Comparison of ENCODE assay signal across 1 cellular context in genomic region chr1:155967410-155968400, GRCh38.
TF ChIP-seq lines count a peak whose summit lies in the region.

No MANE protein-coding gene starts in this region.

TF ChIP-seq in HepG2, 621 proteins besides CTCF, POLR2A, EP300 and RAD21 (continued from another document and continues in another):
- TF ChIP-seq AGO2 (optimal IDR thresholded peaks at IDR 0.05; ENCODE audit: low read depth, low read length): peak; percentile 19
- TF ChIP-seq AKAP8 (CRISPR knock-in tag; IDR thresholded peaks at IDR 0.05): no peak; the same call in 1 of the 2 replicates
- no peak for TF ChIP-seq ZNF678 (CRISPR knock-in tag; IDR thresholded peaks at IDR 0.05)
- 0 out of 2 replicates have a peak, but pooled peaks have one; percentile 65 for TF ChIP-seq MZF1 (CRISPR knock-in tag; IDR thresholded peaks at IDR 0.05; ENCODE audit: borderline replicate concordance)
- TF ChIP-seq HOXA5 (CRISPR knock-in tag; IDR thresholded peaks at IDR 0.05): peak; percentile 51; the same call in 1 of the 2 replicates
- TF ChIP-seq ZNF841 (CRISPR knock-in tag; IDR thresholded peaks at IDR 0.05; ENCODE audit: borderline replicate concordance): no peak
- no peak for TF ChIP-seq ZNF512 (CRISPR knock-in tag; IDR thresholded peaks at IDR 0.05)
- TF ChIP-seq PHF20 (CRISPR knock-in tag; IDR thresholded peaks at IDR 0.05): 0 out of 2 replicates have a peak, but pooled peaks have one; percentile 18
- TF ChIP-seq ZNF274 (CRISPR knock-in tag; IDR thresholded peaks at IDR 0.05): peak; percentile 74; the same call in 1 of the 2 replicates
- TF ChIP-seq XBP1 (CRISPR knock-in tag; IDR thresholded peaks at IDR 0.05): no peak
- no peak for TF ChIP-seq ZNF792 (CRISPR knock-in tag; IDR thresholded peaks at IDR 0.05)
- TF ChIP-seq ZNF335 (CRISPR knock-in tag; IDR thresholded peaks at IDR 0.05): no peak
- peak; percentile 81 for TF ChIP-seq ZSCAN31 (CRISPR knock-in tag; IDR thresholded peaks at IDR 0.05; ENCODE audit: low read depth)
- TF ChIP-seq RFX3 (CRISPR knock-in tag; IDR thresholded peaks at IDR 0.05): no peak
- TF ChIP-seq THRA (CRISPR knock-in tag; IDR thresholded peaks at IDR 0.05; ENCODE audit: borderline replicate concordance): peak; percentile 44; the same call in 1 of the 2 replicates
- no peak for TF ChIP-seq SKI (IDR thresholded peaks at IDR 0.05; ENCODE audit: partially characterized antibody)
- peak; percentile 62; the same call in 1 of the 3 replicates for TF ChIP-seq MXI1 (IDR thresholded peaks at IDR 0.05; ENCODE audit: borderline replicate concordance, low read depth, low read length)
- TF ChIP-seq ZNF580 (CRISPR knock-in tag; IDR thresholded peaks at IDR 0.05; ENCODE audit: borderline replicate concordance, low read depth): 0 out of 2 replicates have a peak, but pooled peaks have one; percentile 61
- TF ChIP-seq NR1H2 (CRISPR knock-in tag; IDR thresholded peaks at IDR 0.05; ENCODE audit: borderline replicate concordance, low read depth): no peak
- peak; percentile 40; the same call in 1 of the 2 replicates for TF ChIP-seq GABPB1 (CRISPR knock-in tag; IDR thresholded peaks at IDR 0.05)
- no peak for TF ChIP-seq ZNF24 (IDR thresholded peaks at IDR 0.05)
- no peak for TF ChIP-seq DNMT1 (CRISPR knock-in tag; IDR thresholded peaks at IDR 0.05)
- no peak; the same call in 1 of the 2 replicates for TF ChIP-seq SOX13 (IDR thresholded peaks at IDR 0.05)
- peak in 1 of 2 experiments; percentile 53; a peak in 2 of 4 replicates for TF ChIP-seq SOX13 (CRISPR knock-in tag; conservative IDR thresholded peaks at IDR 0.05 in 1 of 2, IDR thresholded peaks at IDR 0.05 in 1 of 2)
- TF ChIP-seq RXRB (CRISPR knock-in tag; IDR thresholded peaks at IDR 0.05; ENCODE audit: borderline replicate concordance): peak; percentile 79
- no peak for TF ChIP-seq ZNF530 (CRISPR knock-in tag; IDR thresholded peaks at IDR 0.05; ENCODE audit: low read depth)
- TF ChIP-seq REPIN1 (CRISPR knock-in tag; IDR thresholded peaks at IDR 0.05; ENCODE audit: borderline replicate concordance, low read depth): 0 out of 2 replicates have a peak, but pooled peaks have one; percentile 43
- peak; percentile 84 for TF ChIP-seq ZNF263 (CRISPR knock-in tag; IDR thresholded peaks at IDR 0.05)
- peak; percentile 89 for TF ChIP-seq HDAC1 (CRISPR knock-in tag; IDR thresholded peaks at IDR 0.05)
- no peak for TF ChIP-seq ZNF235 (CRISPR knock-in tag; IDR thresholded peaks at IDR 0.05; ENCODE audit: borderline replicate concordance)
- TF ChIP-seq ZNF607 (CRISPR knock-in tag; IDR thresholded peaks at IDR 0.05; ENCODE audit: borderline replicate concordance): no peak
- TF ChIP-seq ZSCAN29 (CRISPR knock-in tag; conservative IDR thresholded peaks at IDR 0.05): no peak
- TF ChIP-seq KDM5B (CRISPR knock-in tag; IDR thresholded peaks at IDR 0.05; ENCODE audit: borderline replicate concordance): peak; percentile 79; the same call in 1 of the 2 replicates
- TF ChIP-seq ZNF20 (CRISPR knock-in tag; IDR thresholded peaks at IDR 0.05): no peak
- TF ChIP-seq MAF1 (CRISPR knock-in tag; IDR thresholded peaks at IDR 0.05; ENCODE audit: borderline replicate concordance): no peak
- no peak for TF ChIP-seq ZNF12 (CRISPR knock-in tag; IDR thresholded peaks at IDR 0.05)
- peak; percentile 27; the same call in 1 of the 2 replicates for TF ChIP-seq CBX5 (CRISPR knock-in tag; IDR thresholded peaks at IDR 0.05; ENCODE audit: borderline replicate concordance)
- TF ChIP-seq ATF5 (CRISPR knock-in tag; IDR thresholded peaks at IDR 0.05; ENCODE audit: low read depth): no peak
- no peak for TF ChIP-seq ZNF484 (CRISPR knock-in tag; IDR thresholded peaks at IDR 0.05; ENCODE audit: borderline replicate concordance, low read depth)
- no peak for TF ChIP-seq PCBP2 (optimal IDR thresholded peaks at IDR 0.05; ENCODE audit: low read depth, low read length, poor library complexity, severe bottlenecking)
- TF ChIP-seq IRF2 (CRISPR knock-in tag; IDR thresholded peaks at IDR 0.05): peak; percentile 78
- peak; percentile 71; the same call in 1 of the 2 replicates for TF ChIP-seq ARID4A (CRISPR knock-in tag; IDR thresholded peaks at IDR 0.05; ENCODE audit: borderline replicate concordance)
- no peak for TF ChIP-seq BRCA1 (CRISPR knock-in tag; IDR thresholded peaks at IDR 0.05)
- TF ChIP-seq KDM1A (CRISPR knock-in tag; IDR thresholded peaks at IDR 0.05): no peak
- no peak for TF ChIP-seq SRSF4 (IDR thresholded peaks at IDR 0.05; ENCODE audit: low read depth, low read length, poor library complexity, severe bottlenecking)
- TF ChIP-seq KLF16 (CRISPR knock-in tag; IDR thresholded peaks at IDR 0.05): no peak
- TF ChIP-seq MTF2 (CRISPR knock-in tag; IDR thresholded peaks at IDR 0.05; ENCODE audit: borderline replicate concordance): no peak
- peak; percentile 45; the same call in 1 of the 2 replicates for TF ChIP-seq NRL (CRISPR knock-in tag; IDR thresholded peaks at IDR 0.05; ENCODE audit: borderline replicate concordance)
- no peak; the same call in 1 of the 2 replicates for TF ChIP-seq ZNF652 (CRISPR knock-in tag; IDR thresholded peaks at IDR 0.05; ENCODE audit: borderline replicate concordance, low read depth)
- TF ChIP-seq ZNF180 (CRISPR knock-in tag; IDR thresholded peaks at IDR 0.05; ENCODE audit: borderline replicate concordance, low read depth): no peak
- no peak for TF ChIP-seq ZNF704 (CRISPR knock-in tag; IDR thresholded peaks at IDR 0.05; ENCODE audit: borderline replicate concordance)
- TF ChIP-seq ZBTB33 (CRISPR knock-in tag; IDR thresholded peaks at IDR 0.05): no peak
- TF ChIP-seq MAFG (CRISPR knock-in tag; IDR thresholded peaks at IDR 0.05): no peak
- no peak for TF ChIP-seq JUND (CRISPR knock-in tag; IDR thresholded peaks at IDR 0.05)
- no peak for TF ChIP-seq ZBTB37 (CRISPR knock-in tag; IDR thresholded peaks at IDR 0.05)
- TF ChIP-seq ZNF768 (CRISPR knock-in tag; IDR thresholded peaks at IDR 0.05): no peak
- no peak for TF ChIP-seq USF2 (IDR thresholded peaks at IDR 0.05; ENCODE audit: low read depth, low read length)
- peak; percentile 53; the same call in 1 of the 2 replicates for TF ChIP-seq USF2 (CRISPR knock-in tag; IDR thresholded peaks at IDR 0.05; ENCODE audit: borderline replicate concordance)
